ENCODE assay signal across 8 cellular contexts in the genomic region with DNA sequence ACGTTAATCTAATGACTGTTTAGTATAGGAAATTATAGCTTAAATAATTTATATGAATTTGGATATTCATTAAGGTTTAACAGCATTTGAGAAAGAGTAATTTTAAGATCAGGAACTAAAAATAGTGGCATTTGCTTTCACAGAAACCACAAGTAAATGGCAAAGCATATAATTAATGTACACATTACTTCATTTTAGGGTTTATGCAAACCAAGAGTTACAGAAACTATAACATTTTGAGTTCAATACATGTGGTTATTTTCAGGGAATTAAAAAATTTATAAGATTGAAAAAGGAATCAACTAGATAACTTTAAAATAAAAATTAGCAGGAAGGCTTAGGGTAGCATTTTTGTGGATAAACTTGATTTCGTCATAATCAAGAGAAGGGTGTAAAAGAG.
"Had no signal": no experiment of that assay in that cellular context is flagged by ENCODE, and none has a peak within 500 bp of the region (broad histone marks: within the 10 kb centered on the region; RNA-seq: fewer than 3 reads in every experiment).

No MANE protein-coding gene starts in this region.

- FAIRE-seq: H1, H54 had no signal

- DNase-seq: GM23248, H9, HCEC 1CT, IMR-90, KBM-7 had no signal

- H2AFZ ChIP-seq: GM23248 had no signal

- H3K9ac ChIP-seq: GM23248 had no signal

- H3K4me3 Mint-ChIP-seq: H9 had no signal

- H3K9me3 Mint-ChIP-seq: H9 had no signal

- H3K4me1 Mint-ChIP-seq: H9 had no signal

- H3K4me3 ChIP-seq: GM23248 had no signal

- H3K27ac ChIP-seq: GM23248, HL-60 had no signal
